1 cellular context compared by ENCODE assay signal in the genomic region with DNA sequence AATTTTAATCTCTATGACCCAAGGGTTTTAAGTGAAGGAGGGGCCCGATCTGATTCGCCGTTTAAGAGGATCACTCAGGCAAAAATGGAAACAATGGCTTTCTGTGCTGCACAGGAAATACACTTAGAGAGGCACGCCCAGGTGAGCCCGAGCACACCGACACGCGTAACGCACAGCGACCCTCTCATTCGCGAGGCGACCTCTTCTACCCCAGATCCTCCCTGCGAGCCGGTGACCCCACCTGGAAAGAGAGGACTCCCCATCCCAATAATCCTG.
A peak's percentile ranks its signal among the peaks of the same experiment; 100 is the strongest.
TF ChIP-seq lines count a peak whose summit lies in the region.

No MANE protein-coding gene starts in this region.

TF ChIP-seq in K562, 482 proteins besides CTCF, POLR2A, EP300 and RAD21 (continued from another document and continues in another):
- TF ChIP-seq, protein P1, sequence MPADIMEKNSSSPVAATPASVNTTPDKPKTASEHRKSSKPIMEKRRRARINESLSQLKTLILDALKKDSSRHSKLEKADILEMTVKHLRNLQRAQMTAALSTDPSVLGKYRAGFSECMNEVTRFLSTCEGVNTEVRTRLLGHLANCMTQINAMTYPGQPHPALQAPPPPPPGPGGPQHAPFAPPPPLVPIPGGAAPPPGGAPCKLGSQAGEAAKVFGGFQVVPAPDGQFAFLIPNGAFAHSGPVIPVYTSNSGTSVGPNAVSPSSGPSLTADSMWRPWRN (IDR thresholded peaks at IDR 0.05; ENCODE audit: low read depth), result no peak
- TF ChIP-seq PTBP1 (IDR thresholded peaks at IDR 0.05; ENCODE audit: low read depth, low read length), result no peak
- no peak for TF ChIP-seq ZNF197 (CRISPR knock-in tag; IDR thresholded peaks at IDR 0.05; ENCODE audit: low read depth)
- no peak for TF ChIP-seq ZNF57 (CRISPR knock-in tag; IDR thresholded peaks at IDR 0.05)
- no peak for TF ChIP-seq ZNF778 (CRISPR knock-in tag; IDR thresholded peaks at IDR 0.05)
- TF ChIP-seq PTTG1 (tag; IDR thresholded peaks at IDR 0.05; ENCODE audit: low read depth), result no peak
- TF ChIP-seq BACH1 (tag; IDR thresholded peaks at IDR 0.05), result no peak
- TF ChIP-seq, protein P2, sequence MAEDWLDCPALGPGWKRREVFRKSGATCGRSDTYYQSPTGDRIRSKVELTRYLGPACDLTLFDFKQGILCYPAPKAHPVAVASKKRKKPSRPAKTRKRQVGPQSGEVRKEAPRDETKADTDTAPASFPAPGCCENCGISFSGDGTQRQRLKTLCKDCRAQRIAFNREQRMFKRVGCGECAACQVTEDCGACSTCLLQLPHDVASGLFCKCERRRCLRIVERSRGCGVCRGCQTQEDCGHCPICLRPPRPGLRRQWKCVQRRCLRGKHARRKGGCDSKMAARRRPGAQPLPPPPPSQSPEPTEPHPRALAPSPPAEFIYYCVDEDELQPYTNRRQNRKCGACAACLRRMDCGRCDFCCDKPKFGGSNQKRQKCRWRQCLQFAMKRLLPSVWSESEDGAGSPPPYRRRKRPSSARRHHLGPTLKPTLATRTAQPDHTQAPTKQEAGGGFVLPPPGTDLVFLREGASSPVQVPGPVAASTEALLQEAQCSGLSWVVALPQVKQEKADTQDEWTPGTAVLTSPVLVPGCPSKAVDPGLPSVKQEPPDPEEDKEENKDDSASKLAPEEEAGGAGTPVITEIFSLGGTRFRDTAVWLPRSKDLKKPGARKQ (CRISPR knock-in tag; IDR thresholded peaks at IDR 0.05), result no peak
- no peak for TF ChIP-seq ELF1 (tag; IDR thresholded peaks at IDR 0.05)
- TF ChIP-seq, protein P3, sequence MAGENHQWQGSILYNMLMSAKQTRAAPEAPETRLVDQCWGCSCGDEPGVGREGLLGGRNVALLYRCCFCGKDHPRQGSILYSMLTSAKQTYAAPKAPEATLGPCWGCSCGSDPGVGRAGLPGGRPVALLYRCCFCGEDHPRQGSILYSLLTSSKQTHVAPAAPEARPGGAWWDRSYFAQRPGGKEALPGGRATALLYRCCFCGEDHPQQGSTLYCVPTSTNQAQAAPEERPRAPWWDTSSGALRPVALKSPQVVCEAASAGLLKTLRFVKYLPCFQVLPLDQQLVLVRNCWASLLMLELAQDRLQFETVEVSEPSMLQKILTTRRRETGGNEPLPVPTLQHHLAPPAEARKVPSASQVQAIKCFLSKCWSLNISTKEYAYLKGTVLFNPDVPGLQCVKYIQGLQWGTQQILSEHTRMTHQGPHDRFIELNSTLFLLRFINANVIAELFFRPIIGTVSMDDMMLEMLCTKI (IDR thresholded peaks at IDR 0.05; ENCODE audit: partially characterized antibody), result no peak
- no peak for TF ChIP-seq NR2C1 (IDR thresholded peaks at IDR 0.05)
- TF ChIP-seq NR2C1 (tag; IDR thresholded peaks at IDR 0.05), result no peak
- TF ChIP-seq KDM2B (CRISPR knock-in tag; IDR thresholded peaks at IDR 0.05), result peak; percentile 86
- no peak for TF ChIP-seq BMI1 (IDR thresholded peaks at IDR 0.05; ENCODE audit: low read length)
- no peak for TF ChIP-seq ILK (tag; IDR thresholded peaks at IDR 0.05; ENCODE audit: borderline replicate concordance, low read depth)
- peak; percentile 14; the same call in 1 of the 2 replicates for TF ChIP-seq SOX6 (IDR thresholded peaks at IDR 0.05)
- TF ChIP-seq TRIM28 (IDR thresholded peaks at IDR 0.05), result no peak
- no peak for TF ChIP-seq ELF2 (CRISPR knock-in tag; IDR thresholded peaks at IDR 0.05)
- no peak for TF ChIP-seq RBM15 (IDR thresholded peaks at IDR 0.05; ENCODE audit: insufficient read depth, low read length)
- TF ChIP-seq L3MBTL2 (IDR thresholded peaks at IDR 0.05), result peak; percentile 58
- TF ChIP-seq, protein P4, sequence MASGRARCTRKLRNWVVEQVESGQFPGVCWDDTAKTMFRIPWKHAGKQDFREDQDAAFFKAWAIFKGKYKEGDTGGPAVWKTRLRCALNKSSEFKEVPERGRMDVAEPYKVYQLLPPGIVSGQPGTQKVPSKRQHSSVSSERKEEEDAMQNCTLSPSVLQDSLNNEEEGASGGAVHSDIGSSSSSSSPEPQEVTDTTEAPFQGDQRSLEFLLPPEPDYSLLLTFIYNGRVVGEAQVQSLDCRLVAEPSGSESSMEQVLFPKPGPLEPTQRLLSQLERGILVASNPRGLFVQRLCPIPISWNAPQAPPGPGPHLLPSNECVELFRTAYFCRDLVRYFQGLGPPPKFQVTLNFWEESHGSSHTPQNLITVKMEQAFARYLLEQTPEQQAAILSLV (tag; IDR thresholded peaks at IDR 0.05), result no peak
- TF ChIP-seq, protein P5, sequence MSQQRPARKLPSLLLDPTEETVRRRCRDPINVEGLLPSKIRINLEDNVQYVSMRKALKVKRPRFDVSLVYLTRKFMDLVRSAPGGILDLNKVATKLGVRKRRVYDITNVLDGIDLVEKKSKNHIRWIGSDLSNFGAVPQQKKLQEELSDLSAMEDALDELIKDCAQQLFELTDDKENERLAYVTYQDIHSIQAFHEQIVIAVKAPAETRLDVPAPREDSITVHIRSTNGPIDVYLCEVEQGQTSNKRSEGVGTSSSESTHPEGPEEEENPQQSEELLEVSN (IDR thresholded peaks at IDR 0.05; ENCODE audit: borderline replicate concordance in 1 of 2, extremely low read depth in 1 of 2, insufficient read depth in 1 of 2, insufficient read length in 1 of 2, low read depth in 1 of 2, low read length in 1 of 2, poor library complexity in 1 of 2, severe bottlenecking in 1 of 2), result peak in 1 of 2 experiments; percentile 37
- no peak for TF ChIP-seq MEIS2 (IDR thresholded peaks at IDR 0.05; ENCODE audit: partially characterized antibody)
- TF ChIP-seq CBFB (CRISPR knock-in tag; IDR thresholded peaks at IDR 0.05), result no peak
- no peak for TF ChIP-seq NR3C1 (CRISPR knock-in tag; IDR thresholded peaks at IDR 0.05)
- no peak for TF ChIP-seq GTF2A2 (tag; IDR thresholded peaks at IDR 0.05)
- TF ChIP-seq, protein P6, sequence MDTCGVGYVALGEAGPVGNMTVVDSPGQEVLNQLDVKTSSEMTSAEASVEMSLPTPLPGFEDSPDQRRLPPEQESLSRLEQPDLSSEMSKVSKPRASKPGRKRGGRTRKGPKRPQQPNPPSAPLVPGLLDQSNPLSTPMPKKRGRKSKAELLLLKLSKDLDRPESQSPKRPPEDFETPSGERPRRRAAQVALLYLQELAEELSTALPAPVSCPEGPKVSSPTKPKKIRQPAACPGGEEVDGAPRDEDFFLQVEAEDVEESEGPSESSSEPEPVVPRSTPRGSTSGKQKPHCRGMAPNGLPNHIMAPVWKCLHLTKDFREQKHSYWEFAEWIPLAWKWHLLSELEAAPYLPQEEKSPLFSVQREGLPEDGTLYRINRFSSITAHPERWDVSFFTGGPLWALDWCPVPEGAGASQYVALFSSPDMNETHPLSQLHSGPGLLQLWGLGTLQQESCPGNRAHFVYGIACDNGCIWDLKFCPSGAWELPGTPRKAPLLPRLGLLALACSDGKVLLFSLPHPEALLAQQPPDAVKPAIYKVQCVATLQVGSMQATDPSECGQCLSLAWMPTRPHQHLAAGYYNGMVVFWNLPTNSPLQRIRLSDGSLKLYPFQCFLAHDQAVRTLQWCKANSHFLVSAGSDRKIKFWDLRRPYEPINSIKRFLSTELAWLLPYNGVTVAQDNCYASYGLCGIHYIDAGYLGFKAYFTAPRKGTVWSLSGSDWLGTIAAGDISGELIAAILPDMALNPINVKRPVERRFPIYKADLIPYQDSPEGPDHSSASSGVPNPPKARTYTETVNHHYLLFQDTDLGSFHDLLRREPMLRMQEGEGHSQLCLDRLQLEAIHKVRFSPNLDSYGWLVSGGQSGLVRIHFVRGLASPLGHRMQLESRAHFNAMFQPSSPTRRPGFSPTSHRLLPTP (IDR thresholded peaks at IDR 0.05; ENCODE audit: borderline replicate concordance, extremely low read depth, insufficient read length), result no peak
- TF ChIP-seq NRF1 (conservative IDR thresholded peaks at IDR 0.05 in 1 of 2, IDR thresholded peaks at IDR 0.05 in 1 of 2), result no peak
- TF ChIP-seq SAP30 (IDR thresholded peaks at IDR 0.05; ENCODE audit: borderline replicate concordance, insufficient read depth, low read depth, low read length, poor library complexity, severe bottlenecking), result peak; percentile 88
- TF ChIP-seq, protein P7, sequence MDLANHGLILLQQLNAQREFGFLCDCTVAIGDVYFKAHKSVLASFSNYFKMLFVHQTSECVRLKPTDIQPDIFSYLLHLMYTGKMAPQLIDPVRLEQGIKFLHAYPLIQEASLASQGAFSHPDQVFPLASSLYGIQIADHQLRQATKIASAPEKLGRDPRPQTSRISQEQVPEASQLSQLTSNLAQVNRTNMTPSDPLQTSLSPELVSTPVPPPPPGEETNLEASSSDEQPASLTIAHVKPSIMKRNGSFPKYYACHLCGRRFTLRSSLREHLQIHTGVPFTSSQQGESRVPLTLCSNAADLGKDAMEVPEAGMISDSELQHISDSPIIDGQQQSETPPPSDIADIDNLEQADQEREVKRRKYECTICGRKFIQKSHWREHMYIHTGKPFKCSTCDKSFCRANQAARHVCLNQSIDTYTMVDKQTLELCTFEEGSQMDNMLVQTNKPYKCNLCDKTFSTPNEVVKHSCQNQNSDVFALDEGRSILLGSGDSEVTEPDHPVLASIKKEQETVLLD (IDR thresholded peaks at IDR 0.05), result 0 out of 2 replicates have a peak, but pooled peaks have one; percentile 16
- 0 out of 2 replicates have a peak, but pooled peaks have one; percentile 40 for TF ChIP-seq MECOM (CRISPR knock-in tag; IDR thresholded peaks at IDR 0.05)
- peak in 2 of 3 experiments; percentile 19 to 29 for TF ChIP-seq YY1 (IDR thresholded peaks at IDR 0.05; ENCODE audit: borderline replicate concordance in 1 of 3, control insufficient read depth in 1 of 3, extremely low read depth in 1 of 3, insufficient read depth in 3 of 3, insufficient read length in 1 of 3, insufficient replicate concordance in 2 of 3, low read depth in 1 of 3, low read length in 2 of 3)
- TF ChIP-seq, protein P8, sequence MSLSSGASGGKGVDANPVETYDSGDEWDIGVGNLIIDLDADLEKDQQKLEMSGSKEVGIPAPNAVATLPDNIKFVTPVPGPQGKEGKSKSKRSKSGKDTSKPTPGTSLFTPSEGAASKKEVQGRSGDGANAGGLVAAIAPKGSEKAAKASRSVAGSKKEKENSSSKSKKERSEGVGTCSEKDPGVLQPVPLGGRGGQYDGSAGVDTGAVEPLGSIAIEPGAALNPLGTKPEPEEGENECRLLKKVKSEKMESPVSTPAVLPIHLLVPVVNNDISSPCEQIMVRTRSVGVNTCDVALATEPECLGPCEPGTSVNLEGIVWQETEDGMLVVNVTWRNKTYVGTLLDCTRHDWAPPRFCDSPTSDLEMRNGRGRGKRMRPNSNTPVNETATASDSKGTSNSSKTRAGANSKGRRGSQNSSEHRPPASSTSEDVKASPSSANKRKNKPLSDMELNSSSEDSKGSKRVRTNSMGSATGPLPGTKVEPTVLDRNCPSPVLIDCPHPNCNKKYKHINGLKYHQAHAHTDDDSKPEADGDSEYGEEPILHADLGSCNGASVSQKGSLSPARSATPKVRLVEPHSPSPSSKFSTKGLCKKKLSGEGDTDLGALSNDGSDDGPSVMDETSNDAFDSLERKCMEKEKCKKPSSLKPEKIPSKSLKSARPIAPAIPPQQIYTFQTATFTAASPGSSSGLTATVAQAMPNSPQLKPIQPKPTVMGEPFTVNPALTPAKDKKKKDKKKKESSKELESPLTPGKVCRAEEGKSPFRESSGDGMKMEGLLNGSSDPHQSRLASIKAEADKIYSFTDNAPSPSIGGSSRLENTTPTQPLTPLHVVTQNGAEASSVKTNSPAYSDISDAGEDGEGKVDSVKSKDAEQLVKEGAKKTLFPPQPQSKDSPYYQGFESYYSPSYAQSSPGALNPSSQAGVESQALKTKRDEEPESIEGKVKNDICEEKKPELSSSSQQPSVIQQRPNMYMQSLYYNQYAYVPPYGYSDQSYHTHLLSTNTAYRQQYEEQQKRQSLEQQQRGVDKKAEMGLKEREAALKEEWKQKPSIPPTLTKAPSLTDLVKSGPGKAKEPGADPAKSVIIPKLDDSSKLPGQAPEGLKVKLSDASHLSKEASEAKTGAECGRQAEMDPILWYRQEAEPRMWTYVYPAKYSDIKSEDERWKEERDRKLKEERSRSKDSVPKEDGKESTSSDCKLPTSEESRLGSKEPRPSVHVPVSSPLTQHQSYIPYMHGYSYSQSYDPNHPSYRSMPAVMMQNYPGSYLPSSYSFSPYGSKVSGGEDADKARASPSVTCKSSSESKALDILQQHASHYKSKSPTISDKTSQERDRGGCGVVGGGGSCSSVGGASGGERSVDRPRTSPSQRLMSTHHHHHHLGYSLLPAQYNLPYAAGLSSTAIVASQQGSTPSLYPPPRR (CRISPR knock-in tag; IDR thresholded peaks at IDR 0.05; ENCODE audit: borderline replicate concordance), result no peak
- TF ChIP-seq RHOXF2B (CRISPR knock-in tag; conservative IDR thresholded peaks at IDR 0.05), result no peak
- TF ChIP-seq, protein P9, sequence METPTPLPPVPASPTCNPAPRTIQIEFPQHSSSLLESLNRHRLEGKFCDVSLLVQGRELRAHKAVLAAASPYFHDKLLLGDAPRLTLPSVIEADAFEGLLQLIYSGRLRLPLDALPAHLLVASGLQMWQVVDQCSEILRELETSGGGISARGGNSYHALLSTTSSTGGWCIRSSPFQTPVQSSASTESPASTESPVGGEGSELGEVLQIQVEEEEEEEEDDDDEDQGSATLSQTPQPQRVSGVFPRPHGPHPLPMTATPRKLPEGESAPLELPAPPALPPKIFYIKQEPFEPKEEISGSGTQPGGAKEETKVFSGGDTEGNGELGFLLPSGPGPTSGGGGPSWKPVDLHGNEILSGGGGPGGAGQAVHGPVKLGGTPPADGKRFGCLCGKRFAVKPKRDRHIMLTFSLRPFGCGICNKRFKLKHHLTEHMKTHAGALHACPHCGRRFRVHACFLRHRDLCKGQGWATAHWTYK (CRISPR knock-in tag; IDR thresholded peaks at IDR 0.05), result no peak
- no peak for TF ChIP-seq NELFE (IDR thresholded peaks at IDR 0.05; ENCODE audit: insufficient read depth, insufficient read length)
- TF ChIP-seq, protein P10, sequence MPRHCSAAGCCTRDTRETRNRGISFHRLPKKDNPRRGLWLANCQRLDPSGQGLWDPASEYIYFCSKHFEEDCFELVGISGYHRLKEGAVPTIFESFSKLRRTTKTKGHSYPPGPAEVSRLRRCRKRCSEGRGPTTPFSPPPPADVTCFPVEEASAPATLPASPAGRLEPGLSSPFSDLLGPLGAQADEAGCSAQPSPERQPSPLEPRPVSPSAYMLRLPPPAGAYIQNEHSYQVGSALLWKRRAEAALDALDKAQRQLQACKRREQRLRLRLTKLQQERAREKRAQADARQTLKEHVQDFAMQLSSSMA (CRISPR knock-in tag; IDR thresholded peaks at IDR 0.05), result no peak
- 0 out of 2 replicates have a peak, but pooled peaks have one; percentile 4 for TF ChIP-seq ZNF431 (CRISPR knock-in tag; IDR thresholded peaks at IDR 0.05)
- TF ChIP-seq CXXC5 (CRISPR knock-in tag; IDR thresholded peaks at IDR 0.05), result 0 out of 2 replicates have a peak, but pooled peaks have one; percentile 47
- no peak; the same call in 1 of the 2 replicates for TF ChIP-seq CREB1 (IDR thresholded peaks at IDR 0.05)
- 0 out of 2 replicates have a peak, but pooled peaks have one; percentile 52 for TF ChIP-seq CREB1 (CRISPR knock-in tag; IDR thresholded peaks at IDR 0.05)
- no peak for TF ChIP-seq POLR2AphosphoS2 (IDR thresholded peaks at IDR 0.05; ENCODE audit: low read length)
- no peak for TF ChIP-seq TCF7 (IDR thresholded peaks at IDR 0.05; ENCODE audit: borderline replicate concordance)
- TF ChIP-seq CTBP1 (IDR thresholded peaks at IDR 0.05; ENCODE audit: borderline replicate concordance), result 0 out of 2 replicates have a peak, but pooled peaks have one; percentile 43
- no peak for TF ChIP-seq FUS (optimal IDR thresholded peaks at IDR 0.05; ENCODE audit: low read depth, low read length)
- TF ChIP-seq SETDB1 (IDR thresholded peaks at IDR 0.05; ENCODE audit: low read length), result no peak
- TF ChIP-seq, protein P11, sequence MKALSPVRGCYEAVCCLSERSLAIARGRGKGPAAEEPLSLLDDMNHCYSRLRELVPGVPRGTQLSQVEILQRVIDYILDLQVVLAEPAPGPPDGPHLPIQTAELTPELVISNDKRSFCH (CRISPR knock-in tag; IDR thresholded peaks at IDR 0.05), result no peak
- TF ChIP-seq, protein P11 (tag; IDR thresholded peaks at IDR 0.05), result no peak
- no peak for TF ChIP-seq KAT8 (IDR thresholded peaks at IDR 0.05; ENCODE audit: low read depth)
